Comparison of ENCODE assay signal across 12 cellular contexts in the genomic region with DNA sequence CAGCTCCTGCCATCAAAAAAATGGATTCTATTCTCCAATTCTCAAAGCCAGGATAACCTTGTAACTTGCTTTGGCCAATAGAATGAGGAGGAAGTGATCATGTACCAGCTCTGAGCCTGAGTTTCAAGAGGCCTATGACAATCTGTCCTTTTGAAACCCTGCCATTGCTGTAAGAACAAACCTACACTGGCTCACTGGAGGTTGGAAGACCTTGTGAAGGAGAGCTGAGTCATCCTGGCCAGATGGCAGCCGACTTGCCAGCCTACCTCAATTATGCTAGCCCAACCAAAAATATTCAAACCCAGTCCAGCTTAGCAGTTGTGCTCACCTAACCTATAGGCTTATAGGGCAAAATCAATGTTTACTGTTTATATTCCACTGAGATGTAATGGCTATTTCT.
A peak's percentile ranks its signal among the peaks of the same experiment; 100 is the strongest.
DNase-seq lines count a peak whose midpoint lies in the region; TF ChIP-seq lines count a peak whose summit lies in the region.
"Had no signal": no experiment of that assay in that cellular context is flagged by ENCODE, and none has a peak within 500 bp of the region (broad histone marks: within the 10 kb centered on the region; RNA-seq: fewer than 3 reads in every experiment).

No MANE protein-coding gene starts in this region.

- peak; percentile 60 for DNase-seq in Daoy (ENCODE audit: low read depth)
- peak; percentile 18 for DNase-seq in MV-4-11 (lab: John Stamatoyannopoulos, UW)
- no peak for DNase-seq in ascending aorta (ENCODE audit: low spot score in 2 of 2)
- DNase-seq in kidney tubule cell (ENCODE audit: low spot score) = peak; percentile 3
- no peak for DNase-seq in activated T-helper 2 cell treated with anti-CD3 and anti-CD28 coated beads, Interferon-gamma antibody, Interleukin-2, Interleukin-4, amounts not matched to agents 10 μg/mL and 5 μg/mL and 100 μg/mL, durations not matched to agents 14 hours and 24 hours and 36 hours (ENCODE audit: low spot score)
- no peak for DNase-seq in NCI-H187 treated with DMSO at 0.1 percent for 48 hours (lab: John Stamatoyannopoulos, UW)
- DNase-seq in Calu3 = no peak
- no peak for DNase-seq in erythroblast (lab: John Stamatoyannopoulos, UW)
- DNase-seq: activated CD8-positive, alpha-beta memory T cell treated with anti-CD3 and anti-CD28 coated beads for 24 hours; amygdala; stimulated activated naive CD8-positive, alpha-beta T cell treated with anti-CD3 and anti-CD28 coated beads, Interleukin-15, Interleukin-2, amounts not matched to agents 100 U/mL and 50 U/mL, for 24 hours had no signal

- TF ChIP-seq CTCF in ascending aorta (IDR thresholded peaks at IDR 0.05) (no peak), Calu3 (IDR thresholded peaks at IDR 0.05; ENCODE audit: unreplicated experiment) (no peak)

- no peaks in the 10 kb centered on the region for H3K4me1 Mint-ChIP-seq in activated T-helper 2 cell treated with anti-CD3 and anti-CD28 coated beads, Interferon-gamma antibody, Interleukin-2, Interleukin-4, amounts not matched to agents 10 μg/mL and 5 μg/mL and 100 μg/mL, durations not matched to agents 14 hours and 24 hours and 36 hours (ENCODE audit: low read depth)
- no peaks in the 10 kb centered on the region for H3K4me1 Mint-ChIP-seq in Calu3 (ENCODE audit: low read depth, unreplicated experiment)

- H3K27me3 Mint-ChIP-seq in activated T-helper 2 cell treated with anti-CD3 and anti-CD28 coated beads, Interferon-gamma antibody, Interleukin-2, Interleukin-4, amounts not matched to agents 10 μg/mL and 5 μg/mL and 100 μg/mL, durations not matched to agents 14 hours and 24 hours and 36 hours (ENCODE audit: low read depth) = no peaks in the 10 kb centered on the region
- no peaks in the 10 kb centered on the region for H3K27me3 Mint-ChIP-seq in Calu3 (ENCODE audit: unreplicated experiment)

- H3K27ac ChIP-seq in ascending aorta = peak overlapping the region; percentile 41 to 59
- H3K27ac ChIP-seq: epithelial cell of prostate had no signal

- H3K4me3 Mint-ChIP-seq in activated T-helper 2 cell treated with anti-CD3 and anti-CD28 coated beads, Interferon-gamma antibody, Interleukin-2, Interleukin-4, amounts not matched to agents 10 μg/mL and 5 μg/mL and 100 μg/mL, durations not matched to agents 14 hours and 24 hours and 36 hours (ENCODE audit: low read depth) = no peak overlapping the region
- H3K4me3 Mint-ChIP-seq in Calu3 (ENCODE audit: low read depth, unreplicated experiment) = no peak overlapping the region

- TF ChIP-seq POLR2A in erythroblast (IDR thresholded peaks at IDR 0.05; ENCODE audit: low read length) = no peak

- no peak overlapping the region for H3K27ac Mint-ChIP-seq in activated T-helper 2 cell treated with anti-CD3 and anti-CD28 coated beads, Interferon-gamma antibody, Interleukin-2, Interleukin-4, amounts not matched to agents 10 μg/mL and 5 μg/mL and 100 μg/mL, durations not matched to agents 14 hours and 24 hours and 36 hours
- no peak overlapping the region for H3K27ac Mint-ChIP-seq in Calu3 (ENCODE audit: unreplicated experiment)

- peaks cover 7% of the 10 kb centered on the region for H3K9me3 Mint-ChIP-seq in activated T-helper 2 cell treated with anti-CD3 and anti-CD28 coated beads, Interferon-gamma antibody, Interleukin-2, Interleukin-4, amounts not matched to agents 10 μg/mL and 5 μg/mL and 100 μg/mL, durations not matched to agents 14 hours and 24 hours and 36 hours
- no peaks in the 10 kb centered on the region for H3K9me3 Mint-ChIP-seq in Calu3 (ENCODE audit: low read depth, unreplicated experiment)

- peaks cover 8 to 15% of the 10 kb centered on the region in 2 donors for H3K4me1 ChIP-seq in ascending aorta

- no peaks in the 10 kb centered on the region for H3K9me3 ChIP-seq in ascending aorta

- H3K27me3 ChIP-seq in ascending aorta = no peaks in the 10 kb centered on the region

- H3K4me3 ChIP-seq in ascending aorta = peak overlapping the region in 1 of 2 donors; percentile 8

- BruUV-seq in Calu3 (replicated peaks; lab: Mats Ljungman, UMichigan) = no TSS peak

- no peaks in the 10 kb centered on the region for H3K36me3 ChIP-seq in ascending aorta

- no peaks in the 10 kb centered on the region for H3K36me3 Mint-ChIP-seq in activated T-helper 2 cell treated with anti-CD3 and anti-CD28 coated beads, Interferon-gamma antibody, Interleukin-2, Interleukin-4, amounts not matched to agents 10 μg/mL and 5 μg/mL and 100 μg/mL, durations not matched to agents 14 hours and 24 hours and 36 hours (ENCODE audit: low read depth)
- H3K36me3 Mint-ChIP-seq in Calu3 (ENCODE audit: insufficient read depth, unreplicated experiment) = no peaks in the 10 kb centered on the region

- CTCF ChIA-PET in Calu3 (lab: Charles Lee) = interaction anchor here (0.7 kb wide), 1 partner anchor 12 kb away, joined by 3 read pairs; no protein-coding TSS in a partner anchor

- intact Hi-C loops in ascending aorta (cut with DNase I) = no loop called here
- intact Hi-C loops in activated T-helper 2 cell treated with anti-CD3 and anti-CD28 coated beads, Interferon-gamma antibody, Interleukin-2, Interleukin-4, amounts not matched to agents 10 μg/mL and 5 μg/mL and 100 μg/mL, durations not matched to agents 14 hours and 24 hours and 36 hours (cut with micrococcal nuclease) = no loop called here
- intact Hi-C loops in Calu3 (cut with micrococcal nuclease; ENCODE audit: unreplicated experiment) = no loop called here

Comparison
In these comparisons a context has a peak if more than half of its experiments do, and no peak if none do; other contexts are left out.
1. DNase-seq: peak in Daoy (single experiment), MV-4-11 (single experiment) and kidney tubule cell (single experiment); none in ascending aorta (0 of 2), activated T-helper 2 cell treated with anti-CD3 and anti-CD28 coated beads, Interferon-gamma antibody, Interleukin-2, Interleukin-4, amounts not matched to agents 10 μg/mL and 5 μg/mL and 100 μg/mL, durations not matched to agents 14 hours and 24 hours and 36 hours (single experiment), NCI-H187 treated with DMSO at 0.1 percent for 48 hours (single experiment), Calu3 (single experiment) and erythroblast (0 of 2).